Comparison of ENCODE assay signal across 17 cellular contexts in genomic region chr13:53237696-53238095, GRCh38.
A peak's percentile ranks its signal among the peaks of the same experiment; 100 is the strongest.
DNase-seq lines count a peak whose midpoint lies in the region; ATAC-seq, FAIRE-seq and TF ChIP-seq lines count a peak whose summit lies in the region.
"Had no signal": no experiment of that assay in that cellular context is flagged by ENCODE, and none has a peak within 500 bp of the region (broad histone marks: within the 10 kb centered on the region; RNA-seq: fewer than 3 reads in every experiment).

No MANE protein-coding gene starts in this region.

- H3K27ac ChIP-seq in A673 (ENCODE audit: low read depth, low read length, poor library complexity, severe bottlenecking) (no peak overlapping the region), endodermal cell (ENCODE audit: low read depth, low read length) (no peak overlapping the region)

- H3K27me3 ChIP-seq in A673 (replicated peaks; ENCODE audit: insufficient read depth, low read depth, low read length, poor library complexity) (no peaks in the 10 kb centered on the region), endodermal cell (ENCODE audit: control insufficient read depth, insufficient read depth, low read length, poor library complexity, severe bottlenecking) (peaks cover 53% of the 10 kb centered on the region)

- BruUV-seq in A673 (replicated peaks; lab: Mats Ljungman, UMichigan): no TSS peak

- H3K27ac Mint-ChIP-seq in endodermal cell: no peak overlapping the region
- H3K27ac Mint-ChIP-seq: B cell; HFFc6; T-helper 1 cell treated with Interleukin-12 subunit alpha and Interleukin-12 subunit beta and Interleukin-4 antibody, amounts not matched to agents 30 μg/mL and 1 μg/mL, for 36 hours had no signal

- H3K4me1 Mint-ChIP-seq in endodermal cell: peaks cover 34% of the 10 kb centered on the region
- H3K4me1 Mint-ChIP-seq: B cell had no signal

- POLR2A ChIA-PET in A673 (lab: Charles Lee; ENCODE audit: low non-redundant PET): no interaction called here

- 60 to 71% methylated on average over 5 to 8 of the region's 8 CpGs for WGBS in endodermal cell (ENCODE audit: insufficient coverage in 1 of 2, insufficient read length in 1 of 2), 2 experiments

- H3K36me3 Mint-ChIP-seq in endodermal cell (ENCODE audit: low read depth): no peaks in the 10 kb centered on the region

- H3K4me1 ChIP-seq in A673 (ENCODE audit: insufficient read depth, low read length, poor library complexity, severe bottlenecking) (peaks cover 5% of the 10 kb centered on the region), endodermal cell (ENCODE audit: control insufficient read depth, insufficient read depth, low read length) (peaks cover 8% of the 10 kb centered on the region)

- intact Hi-C loops in A673 (cut with micrococcal nuclease; ENCODE audit: unreplicated experiment): no loop called here

- no peak overlapping the region for H3K4me3 Mint-ChIP-seq in endodermal cell
- H3K4me3 Mint-ChIP-seq: B cell; HFFc6; T-helper 1 cell treated with Interleukin-12 subunit alpha and Interleukin-12 subunit beta and Interleukin-4 antibody, amounts not matched to agents 30 μg/mL and 1 μg/mL, for 36 hours had no signal

- no peak overlapping the region for H3K9ac ChIP-seq in endodermal cell (ENCODE audit: extremely low read depth, low read length, poor library complexity, severe bottlenecking)

- H3K36me3 ChIP-seq in A673 (ENCODE audit: insufficient read depth, low read length, poor library complexity, severe bottlenecking) (no peaks in the 10 kb centered on the region), endodermal cell (ENCODE audit: control insufficient read depth, insufficient read depth, low read length) (no peaks in the 10 kb centered on the region)

- ATAC-seq in HG03039 (IDR thresholded peaks at IDR 0.05; ENCODE audit: unreplicated experiment): no peak
- no peak for ATAC-seq in HG02970 (IDR thresholded peaks at IDR 0.05; ENCODE audit: low FRiP score, unreplicated experiment)

- no peak overlapping the region for H3K4me3 ChIP-seq in A673 (ENCODE audit: low read depth, low read length, poor library complexity, severe bottlenecking)
- no peak overlapping the region for H3K4me3 ChIP-seq in endodermal cell (ENCODE audit: low read length)

- no peaks in the 10 kb centered on the region for H3K9me3 Mint-ChIP-seq in endodermal cell
- H3K9me3 Mint-ChIP-seq: T-helper 1 cell treated with Interleukin-12 subunit alpha and Interleukin-12 subunit beta and Interleukin-4 antibody, amounts not matched to agents 30 μg/mL and 1 μg/mL, for 36 hours had no signal

- CTCF ChIA-PET in A673 (lab: Charles Lee): no interaction called here

- peak; percentile 63 for FAIRE-seq in D721Med (lab: Jason Lieb, UNC)
- FAIRE-seq: A204.1, RCC 7860 had no signal

- DNase-seq in A673 (ENCODE audit: low spot score) (peak; percentile 39), D721Med (ENCODE audit: insufficient read length, low spot score) (peak; percentile 29), SW480 (ENCODE audit: low spot score) (peak; percentile 49), endodermal cell (peak; percentile 69), amygdala (lab: John Stamatoyannopoulos, UW) (no peak)
- no peak for DNase-seq in stimulated activated CD8-positive, alpha-beta memory T cell treated with anti-CD3 and anti-CD28 coated beads, Interleukin-4, amount 100 ng/mL, for 48 hours
- DNase-seq: DMS 273 treated with DMSO at 0.1 percent for 48 hours, GDM1, HFFc6, KBM-7, OCI-M1 had no signal

- H3K9me3 ChIP-seq in A673 (ENCODE audit: low read depth, low read length, poor library complexity, severe bottlenecking) (no peaks in the 10 kb centered on the region), endodermal cell (ENCODE audit: control insufficient read depth, low read length) (no peaks in the 10 kb centered on the region)

- TF ChIP-seq CTCF in A673 (conservative IDR thresholded peaks at IDR 0.05; ENCODE audit: low read depth, low read length): no peak
- TF ChIP-seq CTCF in D721Med (IDR thresholded peaks at IDR 0.05; ENCODE audit: insufficient read depth, missing control alignments): no peak
- no peak for TF ChIP-seq CTCF in endodermal cell (conservative IDR thresholded peaks at IDR 0.05)

- H3K27me3 Mint-ChIP-seq in endodermal cell (ENCODE audit: insufficient read depth): peaks cover 91% of the 10 kb centered on the region
- H3K27me3 Mint-ChIP-seq: B cell had no signal

Comparison
In these comparisons a context has a peak if more than half of its experiments do, and no peak if none do; other contexts are left out.
1. DNase-seq: peak in A673 (single experiment), D721Med (single experiment), SW480 (single experiment) and endodermal cell (single experiment); none in stimulated activated CD8-positive, alpha-beta memory T cell treated with anti-CD3 and anti-CD28 coated beads, Interleukin-4, amount 100 ng/mL, for 48 hours (single experiment) and amygdala (0 of 56).